In genomic region chr15:85642693-85643058, GRCh38 we compare ENCODE assay signal across 11 cellular contexts.
A peak's percentile ranks its signal among the peaks of the same experiment; 100 is the strongest.
DNase-seq lines count a peak whose midpoint lies in the region; ATAC-seq and TF ChIP-seq lines count a peak whose summit lies in the region.
"Had no signal": no experiment of that assay in that cellular context is flagged by ENCODE, and none has a peak within 500 bp of the region (broad histone marks: within the 10 kb centered on the region; RNA-seq: fewer than 3 reads in every experiment).

No MANE protein-coding gene starts in this region.

- intact Hi-C loops in spleen (cut with DNase I; ENCODE audit: low total_unique reads) = no loop called here

- H3K4me3 ChIP-seq in lung (no peak overlapping the region), spleen (no peak overlapping the region)

- H3K27me3 ChIP-seq in lung (ENCODE audit: control insufficient read depth, insufficient read depth) = no peaks in the 10 kb centered on the region
- H3K27me3 ChIP-seq in spleen (replicated peaks in 1 of 7) = no peaks in the 10 kb centered on the region

- H3K4me1 ChIP-seq in lung (ENCODE audit: control insufficient read depth in 2 of 2, insufficient read depth in 2 of 2, low read length in 2 of 2) (peaks cover 7 to 25% of the 10 kb centered on the region in 2 donors), spleen (peaks cover 7 to 81% (median 34%) of the 10 kb centered on the region in 6 donors)

- peaks cover 34% of the 10 kb centered on the region for H3K36me3 Mint-ChIP-seq in HFFc6 (ENCODE audit: low read depth)
- peaks cover 22% of the 10 kb centered on the region for H3K36me3 Mint-ChIP-seq in endothelial cell (ENCODE audit: low read depth, unreplicated experiment)

- H3K9me3 ChIP-seq in lung (ENCODE audit: control insufficient read depth in 2 of 2, insufficient read depth in 1 of 2, low read length in 1 of 2) (no peaks in the 10 kb centered on the region), spleen (no peaks in the 10 kb centered on the region)

- no peaks in the 10 kb centered on the region; the same call in 1 of the 2 replicates for H3K9me3 Mint-ChIP-seq in HFFc6
- no peaks in the 10 kb centered on the region for H3K9me3 Mint-ChIP-seq in endothelial cell (ENCODE audit: unreplicated experiment)

- H3K4me1 Mint-ChIP-seq in HFFc6 (ENCODE audit: low read depth) (peaks cover 56% of the 10 kb centered on the region), endothelial cell (ENCODE audit: unreplicated experiment) (peaks cover 3% of the 10 kb centered on the region)

- H3K27ac Mint-ChIP-seq in HFFc6 (peak overlapping the region; percentile 77), endothelial cell (ENCODE audit: unreplicated experiment) (peak overlapping the region; percentile 77)

- no peaks in the 10 kb centered on the region; the same call in 1 of the 2 replicates for H3K27me3 Mint-ChIP-seq in HFFc6 (ENCODE audit: insufficient read depth)
- H3K27me3 Mint-ChIP-seq in endothelial cell (ENCODE audit: unreplicated experiment) = peaks cover 7% of the 10 kb centered on the region

- TF ChIP-seq CTCF in HFFc6 (IDR thresholded peaks at IDR 0.05) = no peak
- no peak for TF ChIP-seq CTCF in endothelial cell (IDR thresholded peaks at IDR 0.05; ENCODE audit: unreplicated experiment)
- no peak for TF ChIP-seq CTCF in lung (IDR thresholded peaks at IDR 0.05; ENCODE audit: control extremely low read depth, extremely low read depth)
- no peak for TF ChIP-seq CTCF in spleen (IDR thresholded peaks at IDR 0.05 in 8 of 11, conservative IDR thresholded peaks at IDR 0.05 in 3 of 11)

- H3K36me3 ChIP-seq in lung (ENCODE audit: control insufficient read depth in 2 of 2, insufficient read depth in 2 of 2, low read length in 2 of 2) = peaks cover 23 to 26% of the 10 kb centered on the region in 2 donors
- peaks cover 0 to 93% (median 40%) of the 10 kb centered on the region in 6 donors for H3K36me3 ChIP-seq in spleen

- 70 to 80% methylated on average over 6 of the region's 6 CpGs for WGBS in lung, 2 donors
- WGBS in spleen, 5 donors = 70 to 86% (median 82%) methylated on average over 6 of the region's 6 CpGs

- H3K4me3 Mint-ChIP-seq in HFFc6 = peak overlapping the region; percentile 60; the same call in 1 of the 2 replicates
- no peak overlapping the region for H3K4me3 Mint-ChIP-seq in endothelial cell (ENCODE audit: unreplicated experiment)

- ATAC-seq in lung (ENCODE audit: insufficient read depth, low FRiP score) = no peak

- peak overlapping the region; percentile 77 to 90 for H3K27ac ChIP-seq in lung (ENCODE audit: low read depth in 1 of 2, low read length in 1 of 2)
- peak overlapping the region in 6 of 8 donors; percentile 12 to 53 (median 46) for H3K27ac ChIP-seq in spleen

- TF ChIP-seq POLR2A in spleen (IDR thresholded peaks at IDR 0.05) = no peak

- DNase-seq in HFFc6 (no peak), endothelial cell (ENCODE audit: low spot score) (no peak), lung (ENCODE audit: low spot score) (no peak), spleen (no peak), cerebellar cortex (ENCODE audit: low spot score) (no peak), activated gamma-delta T cell treated with Interleukin-2 at 50 U/mL for 16 hours (no peak)
- no peak for DNase-seq in stimulated activated CD4-positive, alpha-beta T cell treated with anti-CD3 and anti-CD28 coated beads, Interleukin-12 subunit alpha, Interleukin-12 subunit beta, amount 100 ng/mL, for 4 hours
- no peak for DNase-seq in stimulated activated naive CD4-positive, alpha-beta T cell treated with Interleukin-2 at 50 U/mL for 16 hours (lab: John Stamatoyannopoulos, UW)
- DNase-seq: midbrain, NCI-H1092 treated with DMSO at 0.1 percent for 48 hours, T1000 had no signal
